8 cellular contexts compared by ENCODE assay signal in genomic region chr21:9247290-9247613, GRCh38.
DNase-seq lines count a peak whose midpoint lies in the region; ATAC-seq, FAIRE-seq and TF ChIP-seq lines count a peak whose summit lies in the region.
"Not testable (repeated sequence)": the region's sequence is repeated elsewhere in the genome, so short reads cannot be mapped to it uniquely, and the experiment has no call there.

No MANE protein-coding gene starts in this region.

- H3K9me3 Mint-ChIP-seq in natural killer cell treated with Interleukin-12 subunit alpha and Interleukin-12 subunit beta and Interleukin-15 and Interleukin-18, amount 100 ng/mL, for 72 hours, result peaks cover 23% of the 10 kb centered on the region

- H3K27ac Mint-ChIP-seq in natural killer cell treated with Interleukin-12 subunit alpha and Interleukin-12 subunit beta and Interleukin-15 and Interleukin-18, amount 100 ng/mL, for 72 hours, result not testable (repeated sequence)

- not testable (repeated sequence) for TF ChIP-seq CTCF in K562 (IDR thresholded peaks at IDR 0.05 in 2 of 3, conservative IDR thresholded peaks at IDR 0.05 in 1 of 3; ENCODE audit: insufficient read depth in 2 of 3, low read depth in 1 of 3, low read length in 3 of 3); thoracic aorta (IDR thresholded peaks at IDR 0.05)

- peaks cover 26% of the 10 kb centered on the region for H3K36me3 Mint-ChIP-seq in natural killer cell treated with Interleukin-12 subunit alpha and Interleukin-12 subunit beta and Interleukin-15 and Interleukin-18, amount 100 ng/mL, for 72 hours

- H3K4me1 Mint-ChIP-seq in natural killer cell treated with Interleukin-12 subunit alpha and Interleukin-12 subunit beta and Interleukin-15 and Interleukin-18, amount 100 ng/mL, for 72 hours (ENCODE audit: low read depth in 2 of 2), result not testable (repeated sequence)

- FAIRE-seq in K562 (lab: Jason Lieb, UNC), result not testable (repeated sequence)

- not testable (repeated sequence) for H3K4me3 Mint-ChIP-seq in natural killer cell treated with Interleukin-12 subunit alpha and Interleukin-12 subunit beta and Interleukin-15 and Interleukin-18, amount 100 ng/mL, for 72 hours

- not testable (repeated sequence) for H3K27me3 ChIP-seq in K562 (ENCODE audit: control insufficient read depth in 2 of 2, insufficient read depth in 2 of 2, low read length in 2 of 2); thoracic aorta (replicated peaks; ENCODE audit: insufficient read depth)

- CTCF ChIA-PET in K562 (lab: Yijun Ruan, JAX; ENCODE audit: low intra/inter-chr PET ratio), result not testable (repeated sequence)

- H3K4me2 ChIP-seq in K562 (ENCODE audit: insufficient read depth, low read length), result not testable (repeated sequence)

- TF ChIP-seq EP300 in K562 (IDR thresholded peaks at IDR 0.05; ENCODE audit: low read length), result not testable (repeated sequence)

- not testable (repeated sequence) for H3K4me1 ChIP-seq in K562 (replicated peaks in 1 of 2; ENCODE audit: control insufficient read depth in 2 of 2, insufficient read depth in 2 of 2, low read length in 2 of 2); thoracic aorta (ENCODE audit: control insufficient read depth in 1 of 2, low read depth in 2 of 2)

- not testable (repeated sequence) for H3K9me3 ChIP-seq in K562 (replicated peaks; ENCODE audit: control insufficient read depth, insufficient read depth, low read depth, low read length)
- H3K9me3 ChIP-seq in thoracic aorta, result peaks cover 23% of the 10 kb centered on the region

- H3K79me2 ChIP-seq in K562 (ENCODE audit: control insufficient read depth, insufficient read depth, low read length), result not testable (repeated sequence)

- H3K27me3 Mint-ChIP-seq in natural killer cell treated with Interleukin-12 subunit alpha and Interleukin-12 subunit beta and Interleukin-15 and Interleukin-18, amount 100 ng/mL, for 72 hours, result not testable (repeated sequence)

- not testable (repeated sequence) for H3K9ac ChIP-seq in K562 (ENCODE audit: insufficient read depth in 1 of 2, low read depth in 2 of 2, low read length in 2 of 2)

- not testable (repeated sequence) for TF ChIP-seq POLR2A in K562 (conservative IDR thresholded peaks at IDR 0.05)

- TF ChIP-seq RAD21 in K562 (CRISPR knock-in tag; conservative IDR thresholded peaks at IDR 0.05 in 1 of 2, IDR thresholded peaks at IDR 0.05 in 1 of 2), result not testable (repeated sequence)

- H3K9me1 ChIP-seq in K562 (ENCODE audit: control insufficient read depth, insufficient read depth, low read length), result not testable (repeated sequence)

- intact Hi-C loops in K562 (cut with micrococcal nuclease); left ventricle myocardium superior (cut with micrococcal nuclease): not testable (repeated sequence)

- H2AFZ ChIP-seq in K562 (ENCODE audit: low read depth, low read length), result not testable (repeated sequence)

- H3K27ac ChIP-seq in K562 (ENCODE audit: extremely low read depth, low read depth, low read length); thoracic aorta: not testable (repeated sequence)

- in situ Hi-C loops in K562 (cut with MboI), result not testable (repeated sequence)

- BruUV-seq in K562 (replicated peaks; lab: Mats Ljungman, UMichigan), result not testable (repeated sequence)

- POLR2A ChIA-PET in K562 (lab: Yijun Ruan, JAX), result not testable (repeated sequence)

- H3K4me3 ChIP-seq in K562, thoracic aorta: not testable (repeated sequence)

- peak; percentile 26 for ATAC-seq in GM18502 (IDR thresholded peaks at IDR 0.05; ENCODE audit: poor library complexity, unreplicated experiment)
- ATAC-seq in GM21515 (IDR thresholded peaks at IDR 0.05; ENCODE audit: unreplicated experiment), result peak; percentile 31
- ATAC-seq in HG02840 (IDR thresholded peaks at IDR 0.05; ENCODE audit: low FRiP score, unreplicated experiment), result peak; percentile 29
- ATAC-seq in HG03354 (IDR thresholded peaks at IDR 0.05; ENCODE audit: poor library complexity, severe bottlenecking, unreplicated experiment), result peak; percentile 34
- peak; percentile 60 for ATAC-seq in K562
- peak; percentile 65 for ATAC-seq in left ventricle myocardium superior
- ATAC-seq in natural killer cell treated with Interleukin-12 subunit alpha and Interleukin-12 subunit beta and Interleukin-15 and Interleukin-18, amount 100 ng/mL, for 72 hours, result peak; percentile 48 to 66
- ATAC-seq in thoracic aorta (ENCODE audit: insufficient number of reproducible peaks, low FRiP score, low read depth), result peak; percentile 48

- not testable (repeated sequence) for H3K36me3 ChIP-seq in K562 (ENCODE audit: control insufficient read depth, insufficient read depth, low read length); thoracic aorta

- H4K20me1 ChIP-seq in K562 (replicated peaks; ENCODE audit: control insufficient read depth, insufficient read depth, low read length), result not testable (repeated sequence)

- DNase-seq in K562 (ENCODE audit: extremely low read depth in 1 of 4, low spot score in 3 of 4); left ventricle myocardium superior; natural killer cell treated with Interleukin-12 subunit alpha and Interleukin-12 subunit beta and Interleukin-15 and Interleukin-18, amount 100 ng/mL, for 72 hours (ENCODE audit: low spot score); thoracic aorta (ENCODE audit: low spot score): not testable (repeated sequence)
